In the genomic region with DNA sequence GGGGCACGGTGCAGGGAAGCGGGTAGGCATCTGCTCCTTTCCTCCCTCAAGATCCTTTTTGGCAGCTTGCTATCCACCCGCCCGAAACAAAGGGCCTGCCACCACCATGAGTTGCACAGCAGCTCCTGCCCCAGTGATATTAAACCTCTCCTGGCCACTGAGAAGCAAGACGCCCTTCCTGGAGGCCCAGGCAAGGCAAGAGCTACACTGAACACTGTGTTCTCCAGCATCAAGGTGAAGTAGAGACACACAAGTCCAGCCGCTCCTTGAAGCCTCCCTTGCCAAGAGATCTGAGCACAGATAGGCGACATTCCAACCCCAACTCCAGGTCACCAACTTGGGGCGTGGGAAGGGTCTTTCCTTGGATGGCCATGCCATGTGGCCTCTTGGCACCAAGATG, we compare ENCODE assay signal across 15 cellular contexts.
DNase-seq lines count a peak whose midpoint lies in the region; ATAC-seq and TF ChIP-seq lines count a peak whose summit lies in the region.
"Had no signal": no experiment of that assay in that cellular context is flagged by ENCODE, and none has a peak within 500 bp of the region (broad histone marks: within the 10 kb centered on the region; RNA-seq: fewer than 3 reads in every experiment).

No MANE protein-coding gene starts in this region.

- TF ChIP-seq CTCF in heart right ventricle (IDR thresholded peaks at IDR 0.05) (no peak), esophagus squamous epithelium (IDR thresholded peaks at IDR 0.05) (no peak), prostate gland (IDR thresholded peaks at IDR 0.05) (no peak), gastrocnemius medialis (IDR thresholded peaks at IDR 0.05 in 4 of 5, conservative IDR thresholded peaks at IDR 0.05 in 1 of 5) (no peak)

- H3K27me3 ChIP-seq in heart right ventricle (no peaks in the 10 kb centered on the region), esophagus squamous epithelium (no peaks in the 10 kb centered on the region), prostate gland (replicated peaks; ENCODE audit: insufficient read depth) (no peaks in the 10 kb centered on the region), aorta (ENCODE audit: control insufficient read depth in 1 of 2, insufficient read depth in 2 of 2, low read length in 1 of 2) (no peaks in the 10 kb centered on the region), gastrocnemius medialis (no peaks in the 10 kb centered on the region)
- H3K27me3 ChIP-seq: MG63 had no signal

- H3K4me1 ChIP-seq in heart right ventricle (peaks cover 0 to 26% (median 5%) of the 10 kb centered on the region in 9 donors), esophagus squamous epithelium (peaks cover 0 to 13% (median 4%) of the 10 kb centered on the region in 3 donors), prostate gland (replicated peaks) (no peaks in the 10 kb centered on the region), aorta (ENCODE audit: control insufficient read depth in 1 of 2, insufficient read depth in 2 of 2, low read length in 2 of 2) (peaks cover 0 to under 1% of the 10 kb centered on the region in 2 donors), gastrocnemius medialis (peaks cover 0 to 7% of the 10 kb centered on the region in 2 donors)

- no peaks in the 10 kb centered on the region for H3K9me3 ChIP-seq in heart right ventricle
- H3K9me3 ChIP-seq in esophagus squamous epithelium = no peaks in the 10 kb centered on the region
- no peaks in the 10 kb centered on the region for H3K9me3 ChIP-seq in prostate gland
- no peaks in the 10 kb centered on the region for H3K9me3 ChIP-seq in aorta (ENCODE audit: control insufficient read depth, low read length)
- no peaks in the 10 kb centered on the region for H3K9me3 ChIP-seq in gastrocnemius medialis
- H3K9me3 ChIP-seq: A549, MG63 had no signal

- in situ Hi-C loops in gastrocnemius medialis (cut with MboI; ENCODE audit: low sequenced_read_pairs in 4 of 4) = no loop called here

- WGBS in heart right ventricle, 2 donors = 81 to 87% methylated on average over 8 of the region's 8 CpGs
- WGBS in esophagus squamous epithelium, 2 donors = 80% methylated on average over 7 of the region's 8 CpGs; no CpG with 5 or more reads in 1 of the 2 donors
- whole genome bisulfite sequencing in prostate gland = 49% methylated on average over 8 of the region's 8 CpGs
- 26 to 30% methylated on average over 8 of the region's 8 CpGs for WGBS in aorta, 2 donors

- H3K4me3 ChIP-seq in heart right ventricle = no peak overlapping the region
- no peak overlapping the region for H3K4me3 ChIP-seq in esophagus squamous epithelium
- no peak overlapping the region for H3K4me3 ChIP-seq in prostate gland
- no peak overlapping the region for H3K4me3 ChIP-seq in aorta (ENCODE audit: low read length in 2 of 2)
- no peak overlapping the region for H3K4me3 ChIP-seq in gastrocnemius medialis
- H3K4me3 ChIP-seq: A549, MG63 had no signal

- intact Hi-C loops in cardiac septum (cut with DNase I) (no loop called here), heart right ventricle (cut with DNase I) (loop anchor here in 3 of 10 donors (5.0 to 10.0 kb wide), 3 partner anchors 184 to 199 kb away; no protein-coding TSS in a partner anchor), esophagus squamous epithelium (cut with DNase I) (no loop called here), prostate gland (cut with DNase I) (no loop called here), aorta (cut with DNase I) (loop anchor here in 1 of 2 donors (5.0 kb wide), 1 partner anchor 59 kb away; no protein-coding TSS in a partner anchor), gastrocnemius medialis (cut with DNase I; ENCODE audit: low total_unique reads) (no loop called here)

- H3K36me3 ChIP-seq in heart right ventricle (peaks cover 0 to 97% (median 29%) of the 10 kb centered on the region in 9 donors), esophagus squamous epithelium (peaks cover 5 to 76% (median 17%) of the 10 kb centered on the region in 3 donors), prostate gland (peaks cover 0 to 10% of the 10 kb centered on the region in 2 donors), aorta (ENCODE audit: control insufficient read depth in 1 of 2, insufficient read depth in 2 of 2, low read length in 1 of 2) (peaks cover 4 to 9% of the 10 kb centered on the region in 2 donors), gastrocnemius medialis (no peaks in the 10 kb centered on the region)

- no peak overlapping the region for H3K27ac ChIP-seq in heart right ventricle
- peak overlapping the region in 3 of 4 donors; percentile 30 to 54 (median 54) for H3K27ac ChIP-seq in esophagus squamous epithelium
- peak overlapping the region; percentile 55 to 56 for H3K27ac ChIP-seq in prostate gland
- H3K27ac ChIP-seq in aorta (ENCODE audit: low read depth in 1 of 2, low read length in 2 of 2) = no peak overlapping the region
- no peak overlapping the region for H3K27ac ChIP-seq in gastrocnemius medialis
- H3K27ac ChIP-seq: A549 had no signal

- DNase-seq in cardiac septum (ENCODE audit: low spot score) (peak; percentile 66), heart right ventricle (no peak), esophagus squamous epithelium (lab: John Stamatoyannopoulos, UW) (no peak), prostate gland (ENCODE audit: low spot score) (no peak), aorta (peak; percentile 32 to 67), gastrocnemius medialis (no peak), NCI-H1417 treated with DMSO at 0.1 percent for 48 hours (lab: John Stamatoyannopoulos, UW) (no peak)
- DNase-seq: COR-L47, DMS153, MG63, NCI-H1092 treated with DMSO at 0.1 percent for 48 hours, NCI-H187, NCI-H69 had no signal

- ATAC-seq in heart right ventricle (no peak), aorta (ENCODE audit: low FRiP score) (no peak), gastrocnemius medialis (no peak), GM18520 (IDR thresholded peaks at IDR 0.05; ENCODE audit: unreplicated experiment) (no peak)
- ATAC-seq: A549 had no signal

- TF ChIP-seq POLR2A in esophagus squamous epithelium (IDR thresholded peaks at IDR 0.05) (no peak), prostate gland (IDR thresholded peaks at IDR 0.05) (no peak), gastrocnemius medialis (IDR thresholded peaks at IDR 0.05) (no peak)

Comparison
In these comparisons a context has a peak if more than half of its experiments do, and no peak if none do; other contexts are left out.
1. DNase-seq: peak in cardiac septum (single experiment) and aorta (2 of 2); none in heart right ventricle (0 of 2), esophagus squamous epithelium (single experiment), prostate gland (single experiment), gastrocnemius medialis (0 of 2) and NCI-H1417 treated with DMSO at 0.1 percent for 48 hours (single experiment).
2. H3K27ac ChIP-seq: peak in esophagus squamous epithelium (3 of 4) and prostate gland (2 of 2); none in heart right ventricle (0 of 10), aorta (0 of 2) and gastrocnemius medialis (0 of 4).